Comparison of ENCODE assay signal across 8 cellular contexts in genomic region chr19:7488736-7489353, GRCh38. TPM values are rescaled to one million over a fixed set of nuclear protein-coding genes. Genes with fewer than 3 reads are reported as not detected.
DNase-seq lines count a peak whose midpoint lies in the region; ATAC-seq and TF ChIP-seq lines count a peak whose summit lies in the region.

TSS of gene PEX11G (minus strand) at chr19:7489035. CDS start at chr19:7489010, 25 bp downstream.

- peaks cover 16% of the 10 kb centered on the region for H3K4me1 ChIP-seq in suprapubic skin

- H3K4me3 ChIP-seq in AG04449 (ENCODE audit: low read depth, low read length) (peak within 1 kb of the TSS; percentile 73), suprapubic skin (peak within 1 kb of the TSS; percentile 71)

- H3K9me3 Mint-ChIP-seq in activated naive CD4-positive, alpha-beta T cell treated with anti-CD3 and anti-CD28 coated beads, Interleukin-2, amount 50 U/mL, for 24 hours: no peaks in the 10 kb centered on the region

- H3K27ac Mint-ChIP-seq in activated naive CD4-positive, alpha-beta T cell treated with anti-CD3 and anti-CD28 coated beads, Interleukin-2, amount 50 U/mL, for 24 hours: peak within 1 kb of the TSS; percentile 83

- DNase-seq in AG04449 (ENCODE audit: low read depth, low spot score) (no peak), KG1 (lab: John Stamatoyannopoulos, UW) (peak; percentile 90), SK-N-DZ (ENCODE audit: low spot score) (peak; percentile 74), glomerular visceral epithelial cell (ENCODE audit: extremely low spot score) (peak; percentile 81), omental fat pad (ENCODE audit: low spot score) (peak; percentile 87), suprapubic skin (ENCODE audit: low spot score in 2 of 2) (peak; percentile 93 to 95)

- no peaks in the 10 kb centered on the region for H3K27me3 ChIP-seq in suprapubic skin

- TF ChIP-seq POLR2A in GM19193 (IDR thresholded peaks at IDR 0.05; ENCODE audit: extremely low read depth, insufficient read depth, insufficient read length) (peak; percentile 70), suprapubic skin (IDR thresholded peaks at IDR 0.05) (peak in 1 of 2 donors; percentile 61)

- H3K27ac ChIP-seq in suprapubic skin: peak within 1 kb of the TSS; percentile 79

- WGBS in suprapubic skin: 2% methylated on average over 14 of the region's 49 CpGs

- POLR2A ChIA-PET in AG04449 (lab: Yijun Ruan, JAX): no interaction called here

- no peaks in the 10 kb centered on the region for H3K36me3 ChIP-seq in suprapubic skin

- no peaks in the 10 kb centered on the region for H3K36me3 Mint-ChIP-seq in activated naive CD4-positive, alpha-beta T cell treated with anti-CD3 and anti-CD28 coated beads, Interleukin-2, amount 50 U/mL, for 24 hours

- peak within 1 kb of the TSS; percentile 94 for H3K4me3 Mint-ChIP-seq in activated naive CD4-positive, alpha-beta T cell treated with anti-CD3 and anti-CD28 coated beads, Interleukin-2, amount 50 U/mL, for 24 hours

- peak; percentile 93 for ATAC-seq in omental fat pad (ENCODE audit: low FRiP score)

- peaks cover 11% of the 10 kb centered on the region for H3K4me1 Mint-ChIP-seq in activated naive CD4-positive, alpha-beta T cell treated with anti-CD3 and anti-CD28 coated beads, Interleukin-2, amount 50 U/mL, for 24 hours

- H3K9me3 ChIP-seq in suprapubic skin: no peaks in the 10 kb centered on the region

- CTCF ChIA-PET in AG04449 (lab: Yijun Ruan, JAX): interaction anchor here (0.7 kb wide), 1 partner anchor 34 kb away, joined by 3 read pairs; no protein-coding TSS in a partner anchor

- H3K27me3 Mint-ChIP-seq in activated naive CD4-positive, alpha-beta T cell treated with anti-CD3 and anti-CD28 coated beads, Interleukin-2, amount 50 U/mL, for 24 hours: no peaks in the 10 kb centered on the region

- TF ChIP-seq CTCF in AG04449 (IDR thresholded peaks at IDR 0.05; ENCODE audit: insufficient read depth, low read length, missing control alignments) (no peak), omental fat pad (IDR thresholded peaks at IDR 0.05) (no peak), suprapubic skin (IDR thresholded peaks at IDR 0.05) (no peak)

- no peak for TF ChIP-seq EP300 in suprapubic skin (IDR thresholded peaks at IDR 0.05)

RNA-seq across cellular contexts. Expression of gene PEX11G, which starts in this region (rescaled TPM):
- polyA plus RNA-seq in SK-N-DZ (2014; cell fraction: cytosol; rRNA removed): 3.7 and 4.4 TPM in 2 replicates
- 0.30 and 1.8 TPM in 2 replicates for polyA plus RNA-seq in SK-N-DZ (2014; cell fraction: nucleus; rRNA removed)
- total RNA-seq in omental fat pad (1 to 10 TPM; 4.4 to 9.9 (median 4.7) TPM), suprapubic skin (1 to 10 TPM; 2.9 to 5.2 (median 4.1) TPM)
